Comparison of ENCODE assay signal across 8 cellular contexts in genomic region chr22:35257321-35258143, GRCh38. TPM values are rescaled to one million over a fixed set of nuclear protein-coding genes. Genes with fewer than 3 reads are reported as not detected.
DNase-seq lines count a peak whose midpoint lies in the region; ATAC-seq and TF ChIP-seq lines count a peak whose summit lies in the region.

A gene with protein sequence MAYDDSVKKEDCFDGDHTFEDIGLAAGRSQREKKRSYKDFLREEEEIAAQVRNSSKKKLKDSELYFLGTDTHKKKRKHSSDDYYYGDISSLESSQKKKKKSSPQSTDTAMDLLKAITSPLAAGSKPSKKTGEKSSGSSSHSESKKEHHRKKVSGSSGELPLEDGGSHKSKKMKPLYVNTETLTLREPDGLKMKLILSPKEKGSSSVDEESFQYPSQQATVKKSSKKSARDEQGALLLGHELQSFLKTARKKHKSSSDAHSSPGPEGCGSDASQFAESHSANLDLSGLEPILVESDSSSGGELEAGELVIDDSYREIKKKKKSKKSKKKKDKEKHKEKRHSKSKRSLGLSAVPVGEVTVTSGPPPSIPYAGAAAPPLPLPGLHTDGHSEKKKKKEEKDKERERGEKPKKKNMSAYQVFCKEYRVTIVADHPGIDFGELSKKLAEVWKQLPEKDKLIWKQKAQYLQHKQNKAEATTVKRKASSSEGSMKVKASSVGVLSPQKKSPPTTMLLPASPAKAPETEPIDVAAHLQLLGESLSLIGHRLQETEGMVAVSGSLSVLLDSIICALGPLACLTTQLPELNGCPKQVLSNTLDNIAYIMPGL (plus strand): TSS chr22:35257493. CDS start chr22:35262391, 4,898 bp downstream.

- no peaks in the 10 kb centered on the region for H3K27me3 ChIP-seq in BE2C

- peak within 1 kb of the TSS; percentile 92 for H3K27ac ChIP-seq in coronary artery

- H3K9me3 ChIP-seq in BE2C: no peaks in the 10 kb centered on the region

- H3K4me3 ChIP-seq in BE2C (ENCODE audit: low read depth, low read length) (peak within 1 kb of the TSS; percentile 83), coronary artery (peak within 1 kb of the TSS; percentile 88)

- TF ChIP-seq CTCF in BE2C (IDR thresholded peaks at IDR 0.05; ENCODE audit: low read depth, low read length) (no peak), coronary artery (IDR thresholded peaks at IDR 0.05) (no peak)

- peak; percentile 75 for ATAC-seq in GM19043 (IDR thresholded peaks at IDR 0.05; ENCODE audit: low read depth, unreplicated experiment)
- peak; percentile 89 for ATAC-seq in HG03354 (IDR thresholded peaks at IDR 0.05; ENCODE audit: poor library complexity, severe bottlenecking, unreplicated experiment)

- DNase-seq in BE2C (peak; percentile 89), NCI-H524 (lab: John Stamatoyannopoulos, UW) (peak; percentile 57 to 88), coronary artery (ENCODE audit: low spot score) (peak; percentile 88), kidney tubule cell (ENCODE audit: low spot score) (peak; percentile 85)
- DNase-seq in activated CD4-positive, alpha-beta T cell treated with anti-CD3 and anti-CD28 coated beads for 48 hours: peak; percentile 91
- peak; percentile 66 to 67 for DNase-seq in stimulated activated CD4-positive, alpha-beta T cell treated with anti-CD3 and anti-CD28 coated beads, Interleukin-1b, Interleukin-23, amount 100 ng/mL, for 1 hour (ENCODE audit: low read depth in 2 of 2)

- H3K36me3 ChIP-seq in BE2C: peaks cover 6% of the 10 kb centered on the region

- H3K4me1 ChIP-seq in BE2C: no peaks in the 10 kb centered on the region

RNA-seq across cellular contexts. Expression of the gene that starts here (rescaled TPM):
- polyA plus RNA-seq in BE2C (2012; ENCODE audit: insufficient read depth, insufficient read length, low read depth): 25.6 TPM

Comparison
In these comparisons a context has a peak if more than half of its experiments do, and no peak if none do; other contexts are left out.
1. Peak in every context shown above with its lines: DNase-seq, ATAC-seq, H3K4me3 ChIP-seq and H3K27ac ChIP-seq.